Comparison of ENCODE assay signal across 20 cellular contexts in the genomic region with DNA sequence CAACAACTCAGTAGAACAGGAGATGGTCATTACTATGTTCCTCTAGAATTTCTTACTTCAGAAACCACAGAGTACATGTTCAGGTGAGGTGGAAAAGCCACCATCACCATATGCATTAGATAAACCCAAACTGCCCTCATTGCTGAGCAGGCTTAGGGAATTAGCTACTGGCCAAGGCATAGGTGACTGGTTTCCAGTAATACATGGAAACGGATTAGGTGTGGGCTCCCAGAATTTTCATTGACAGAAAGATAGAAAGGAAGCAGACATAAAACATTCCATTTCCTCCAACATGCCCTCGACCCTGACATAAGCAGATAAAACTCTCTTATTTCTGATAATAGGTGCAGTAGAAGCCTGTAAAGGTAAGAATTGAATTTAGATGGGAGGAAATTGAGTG.
"Had no signal": no experiment of that assay in that cellular context is flagged by ENCODE, and none has a peak within 500 bp of the region (broad histone marks: within the 10 kb centered on the region; RNA-seq: fewer than 3 reads in every experiment).

No MANE protein-coding gene starts in this region.

- H3K4me1 Mint-ChIP-seq: natural killer cell, neural progenitor cell had no signal

- H3K27me3 Mint-ChIP-seq: dendritic cell treated with granulocyte-macrophage colony-stimulating factor and Interleukin-4, amounts not matched to agents 40 ng/mL and 50 ng/mL, for 4 days had no signal

- H3K9me3 ChIP-seq: ovary, right atrium auricular region, suprapubic skin, thyroid gland, upper lobe of left lung, uterus had no signal

- H3K27ac ChIP-seq: hepatocyte, neural progenitor cell, ovary, right atrium auricular region, sigmoid colon, skin epidermis, suprapubic skin, thyroid gland, upper lobe of left lung, uterus had no signal

- H3K36me3 ChIP-seq: neural progenitor cell, ovary, right atrium auricular region, sigmoid colon, suprapubic skin, thyroid gland, upper lobe of left lung, uterus had no signal

- DNase-seq: erythroblast; foreskin melanocyte; head of caudate nucleus; natural killer cell; nucleus accumbens; ovary; sigmoid colon; stimulated activated CD4-positive, alpha-beta T cell treated with anti-CD3 and anti-CD28 coated beads, Interleukin-2, amount 100 ng/mL, for 48 hours; stimulated activated naive CD8-positive, alpha-beta T cell treated with anti-CD3 and anti-CD28 coated beads, Interleukin-15, Interleukin-2, amounts not matched to agents 100 U/mL and 50 U/mL, for 24 hours; thyroid gland; upper lobe of left lung; uterus had no signal

- H3K4me3 ChIP-seq: hepatocyte, neural progenitor cell, ovary, right atrium auricular region, sigmoid colon, skin epidermis, suprapubic skin, thyroid gland, upper lobe of left lung, uterus had no signal

- H3K4me1 ChIP-seq: neural progenitor cell, right atrium auricular region, sigmoid colon, suprapubic skin, thyroid gland, upper lobe of left lung, uterus had no signal

- H3K27me3 ChIP-seq: hepatocyte, neural progenitor cell, ovary, right atrium auricular region, sigmoid colon, suprapubic skin, thyroid gland, upper lobe of left lung, uterus had no signal

- H3K27ac Mint-ChIP-seq: dendritic cell treated with granulocyte-macrophage colony-stimulating factor and Interleukin-4, amounts not matched to agents 40 ng/mL and 50 ng/mL, for 4 days; natural killer cell; neural progenitor cell had no signal

- H3K79me2 ChIP-seq: hepatocyte had no signal

- H3K4me2 ChIP-seq: hepatocyte, neural progenitor cell had no signal

- H3K9me3 Mint-ChIP-seq: mesothelial cell of epicardium, neural progenitor cell had no signal

- H3K36me3 Mint-ChIP-seq: mesothelial cell of epicardium, neural progenitor cell had no signal

- H3K9ac ChIP-seq: neural progenitor cell had no signal

- H2AFZ ChIP-seq: hepatocyte, neural progenitor cell had no signal

- ATAC-seq: left lobe of liver; natural killer cell; stimulated activated naive CD8-positive, alpha-beta T cell treated with anti-CD3 and anti-CD28 coated beads, Interleukin-15, Interleukin-2, amounts not matched to agents 100 U/mL and 50 U/mL, for 24 hours had no signal

- H3K4me3 Mint-ChIP-seq: dendritic cell treated with granulocyte-macrophage colony-stimulating factor and Interleukin-4, amounts not matched to agents 40 ng/mL and 50 ng/mL, for 4 days; mesothelial cell of epicardium; natural killer cell; neural progenitor cell had no signal
